In genomic region chr16:80317132-80318098, GRCh38 we compare ENCODE assay signal across 8 cellular contexts.
DNase-seq lines count a peak whose midpoint lies in the region; TF ChIP-seq lines count a peak whose summit lies in the region.
"Had no signal": no experiment of that assay in that cellular context is flagged by ENCODE, and none has a peak within 500 bp of the region (broad histone marks: within the 10 kb centered on the region; RNA-seq: fewer than 3 reads in every experiment).

No MANE protein-coding gene starts in this region.

- no peak overlapping the region for H3K4ac ChIP-seq in neuronal stem cell (ENCODE audit: low read length)

- WGBS in neuronal stem cell (ENCODE audit: extremely low coverage in 2 of 2, insufficient read length in 2 of 2, insufficient replicate concordance in 1 of 2), 2 donors = no CpG with 5 or more reads among the region's 20 CpGs

- no peaks in the 10 kb centered on the region for H3K27me3 ChIP-seq in neuronal stem cell (ENCODE audit: control insufficient read depth in 3 of 3, insufficient read depth in 3 of 3, low read depth in 1 of 3, low read length in 3 of 3)

- H2AK5ac ChIP-seq in neuronal stem cell (ENCODE audit: low read depth, low read length) = peak overlapping the region; percentile 48

- H4K8ac ChIP-seq in neuronal stem cell (ENCODE audit: low read depth, low read length) = no peak overlapping the region

- DNase-seq in ELF-1 (ENCODE audit: low read depth, low spot score) = peak; percentile 51
- peak; percentile 30 for DNase-seq in HuH-7.5 (ENCODE audit: low spot score)
- peak in 1 of 2 donors; percentile 1 for DNase-seq in cardiac fibroblast (ENCODE audit: low read depth in 2 of 2)
- DNase-seq in neuronal stem cell (ENCODE audit: low spot score) = no peak
- DNase-seq in NCI-H1694 (lab: John Stamatoyannopoulos, UW) = no peak
- DNase-seq in SHP77 treated with DMSO at 0.1 percent for 48 hours (lab: John Stamatoyannopoulos, UW) = no peak
- DNase-seq in caudate nucleus (lab: John Stamatoyannopoulos, UW) = no peak
- DNase-seq: natural killer cell had no signal

- no peak overlapping the region for H2BK120ac ChIP-seq in neuronal stem cell (ENCODE audit: low read depth, low read length)

- no peaks in the 10 kb centered on the region for H3K36me3 ChIP-seq in neuronal stem cell (replicated peaks in 1 of 2; ENCODE audit: control insufficient read depth in 2 of 2, insufficient read depth in 2 of 2, low read length in 2 of 2)

- H3K4me2 ChIP-seq in neuronal stem cell (ENCODE audit: insufficient read depth, low read length, poor library complexity, severe bottlenecking) = no peak overlapping the region

- peak overlapping the region; percentile 42 for H3K18ac ChIP-seq in neuronal stem cell (ENCODE audit: low read length)

- peak overlapping the region; percentile 73 for H3K14ac ChIP-seq in neuronal stem cell (ENCODE audit: low read length)

- H2AFZ ChIP-seq in neuronal stem cell (ENCODE audit: low read length) = no peak overlapping the region

- no peak overlapping the region for H3K9ac ChIP-seq in neuronal stem cell (ENCODE audit: low read depth, low read length, poor library complexity)

- no peak overlapping the region for H3K23ac ChIP-seq in neuronal stem cell (ENCODE audit: low read depth, low read length, poor library complexity)

- H3K27ac ChIP-seq in neuronal stem cell (replicated peaks; ENCODE audit: low read length) (no peak overlapping the region), caudate nucleus (ENCODE audit: low read depth, low read length) (no peak overlapping the region)

- no peak overlapping the region for H2BK15ac ChIP-seq in neuronal stem cell (ENCODE audit: low read length)

- no peaks in the 10 kb centered on the region for H3K79me1 ChIP-seq in neuronal stem cell (ENCODE audit: low read depth, low read length)

- peak; percentile 46 for TF ChIP-seq CTCF in cardiac fibroblast (IDR thresholded peaks at IDR 0.05; ENCODE audit: low read depth, low read length)

- H4K91ac ChIP-seq in neuronal stem cell (ENCODE audit: low read depth, low read length, poor library complexity) = no peak overlapping the region

- no peaks in the 10 kb centered on the region for H3K9me3 ChIP-seq in neuronal stem cell (replicated peaks in 1 of 2; ENCODE audit: control insufficient read depth in 2 of 2, insufficient read depth in 1 of 2, low read depth in 1 of 2, low read length in 2 of 2)

- H3K4me1 ChIP-seq in neuronal stem cell (ENCODE audit: control insufficient read depth in 2 of 2, insufficient read depth in 1 of 2, low read depth in 1 of 2, low read length in 2 of 2) = no peaks in the 10 kb centered on the region

- H3K4me3 ChIP-seq in cardiac fibroblast (replicated peaks in 1 of 2; ENCODE audit: low read depth in 2 of 2, low read length in 2 of 2) (no peak overlapping the region), neuronal stem cell (ENCODE audit: low read length in 2 of 2) (peak overlapping the region in 1 of 2 donors; percentile 22)

- H2BK5ac ChIP-seq in neuronal stem cell (ENCODE audit: low read length) = no peak overlapping the region

- H2BK12ac ChIP-seq in neuronal stem cell (ENCODE audit: low read length) = no peak overlapping the region

Comparison
In these comparisons a context has a peak if more than half of its experiments do, and no peak if none do; other contexts are left out.
1. DNase-seq: peak in ELF-1 (single experiment) and HuH-7.5 (single experiment); none in neuronal stem cell (single experiment), NCI-H1694 (single experiment), SHP77 treated with DMSO at 0.1 percent for 48 hours (single experiment) and caudate nucleus (0 of 61).